Comparison of ENCODE assay signal across 16 cellular contexts in the genomic region with DNA sequence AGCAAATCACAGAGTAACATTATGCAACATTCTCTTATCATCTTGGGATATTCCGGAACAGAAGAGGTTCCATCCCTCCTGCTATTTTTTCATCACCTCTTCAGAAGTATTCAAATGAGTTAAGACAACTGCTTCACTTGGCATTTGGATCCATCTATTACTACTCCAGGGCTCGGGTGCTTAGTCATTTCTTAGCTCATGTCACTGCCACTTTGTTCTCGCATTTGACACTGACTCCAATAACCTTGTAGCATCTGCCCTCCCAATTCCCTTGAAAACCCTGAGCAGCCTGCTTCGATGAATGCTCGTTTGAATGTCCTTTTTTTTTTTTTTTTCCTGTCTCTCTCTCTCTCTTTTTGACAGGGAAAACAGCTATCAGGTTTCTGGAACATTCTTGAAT.
DNase-seq lines count a peak whose midpoint lies in the region; ATAC-seq, FAIRE-seq and TF ChIP-seq lines count a peak whose summit lies in the region.
"Had no signal": no experiment of that assay in that cellular context is flagged by ENCODE, and none has a peak within 500 bp of the region (broad histone marks: within the 10 kb centered on the region; RNA-seq: fewer than 3 reads in every experiment).

No MANE protein-coding gene starts in this region.

- WGBS in psoas muscle, 3 donors = 26 to 50% (median 28%) methylated on average over 5 of the region's 5 CpGs
- WGBS in body of pancreas, 2 donors = 51 to 58% methylated on average over 5 of the region's 5 CpGs

- no peaks in the 10 kb centered on the region for H3K27me3 ChIP-seq in GM23338 (ENCODE audit: insufficient read depth)
- no peaks in the 10 kb centered on the region for H3K27me3 ChIP-seq in psoas muscle (ENCODE audit: insufficient read depth in 3 of 3, low read length in 2 of 3)
- H3K27me3 ChIP-seq in body of pancreas = no peaks in the 10 kb centered on the region

- DNase-seq in activated naive CD8-positive, alpha-beta T cell treated with anti-CD3 and anti-CD28 coated beads, Interleukin-2, amount 10 ng/mL, durations not matched to agents 7 days and 5 days = no peak
- DNase-seq in activated naive CD8-positive, alpha-beta T cell treated with anti-CD3 and anti-CD28 coated beads for 36 hours = no peak
- DNase-seq in GM23338 (ENCODE audit: low spot score) (no peak), myocyte (ENCODE audit: low read depth) (peak; percentile 19), psoas muscle (no peak), body of pancreas (no peak), GM12892 (ENCODE audit: insufficient read length) (no peak), NCI-H446 (lab: John Stamatoyannopoulos, UW) (no peak)
- DNase-seq: CD8-positive, alpha-beta T cell; GF-D8; GM23248; H7 had no signal

- no peak for ATAC-seq in activated naive CD8-positive, alpha-beta T cell treated with anti-CD3 and anti-CD28 coated beads, Interleukin-2, amount 10 ng/mL, durations not matched to agents 7 days and 5 days (ENCODE audit: low read depth)
- ATAC-seq in GM23338 (no peak), psoas muscle (peak; percentile 54 to 82 (median 73)), body of pancreas (no peak)
- ATAC-seq: CD8-positive, alpha-beta T cell had no signal

- peaks cover 1% of the 10 kb centered on the region for H3K4me1 Mint-ChIP-seq in activated naive CD8-positive, alpha-beta T cell treated with anti-CD3 and anti-CD28 coated beads, Interleukin-2, amount 10 ng/mL, durations not matched to agents 7 days and 5 days
- H3K4me1 Mint-ChIP-seq in activated naive CD8-positive, alpha-beta T cell treated with anti-CD3 and anti-CD28 coated beads for 36 hours = no peaks in the 10 kb centered on the region
- H3K4me1 Mint-ChIP-seq in GM23338 = peaks cover 26% of the 10 kb centered on the region
- H3K4me1 Mint-ChIP-seq: CD14-positive monocyte had no signal

- H3K4me3 ChIP-seq in GM23338 (no peak overlapping the region), psoas muscle (no peak overlapping the region), body of pancreas (no peak overlapping the region)
- H3K4me3 ChIP-seq: GM23248 had no signal

- H3K36me3 ChIP-seq in GM23338 (ENCODE audit: insufficient read depth) (no peaks in the 10 kb centered on the region; the same call in 1 of the 2 replicates), psoas muscle (ENCODE audit: insufficient read depth in 1 of 2, low read depth in 1 of 2) (no peaks in the 10 kb centered on the region), body of pancreas (replicated peaks in 1 of 2; ENCODE audit: insufficient read depth in 1 of 2, low read depth in 2 of 2) (no peaks in the 10 kb centered on the region)

- H3K27me3 Mint-ChIP-seq in activated naive CD8-positive, alpha-beta T cell treated with anti-CD3 and anti-CD28 coated beads, Interleukin-2, amount 10 ng/mL, durations not matched to agents 7 days and 5 days = no peaks in the 10 kb centered on the region
- no peaks in the 10 kb centered on the region for H3K27me3 Mint-ChIP-seq in activated naive CD8-positive, alpha-beta T cell treated with anti-CD3 and anti-CD28 coated beads for 36 hours
- no peaks in the 10 kb centered on the region for H3K27me3 Mint-ChIP-seq in GM23338 (ENCODE audit: insufficient read depth, low read depth, poor library complexity)

- POLR2A ChIA-PET in activated naive CD8-positive, alpha-beta T cell treated with anti-CD3 and anti-CD28 coated beads, Interleukin-2, amount 10 ng/mL, durations not matched to agents 7 days and 5 days (lab: Charles Lee) = no interaction called here

- H3K9me2 ChIP-seq in GM23338 (ENCODE audit: insufficient read depth) = 0 out of 2 replicates have a peak, but pooled peaks cover 4% of the 10 kb centered on the region

- H3K4me1 ChIP-seq in GM23338 (ENCODE audit: insufficient read depth) = peaks cover 27% of the 10 kb centered on the region
- peaks cover 9% of the 10 kb centered on the region for H3K4me1 ChIP-seq in psoas muscle
- H3K4me1 ChIP-seq in body of pancreas = no peaks in the 10 kb centered on the region
- H3K4me1 ChIP-seq: Caco-2 had no signal

- no peak for FAIRE-seq in GM12892 (lab: Jason Lieb, UNC)

- H3K9me3 ChIP-seq in psoas muscle (no peaks in the 10 kb centered on the region), body of pancreas (no peaks in the 10 kb centered on the region)
- H3K9me3 ChIP-seq: Caco-2 had no signal

- no peak for TF ChIP-seq CTCF in GM23338 (conservative IDR thresholded peaks at IDR 0.05; ENCODE audit: low read depth in 2 of 2)
- TF ChIP-seq CTCF in psoas muscle (IDR thresholded peaks at IDR 0.05) = no peak
- no peak for TF ChIP-seq CTCF in body of pancreas (IDR thresholded peaks at IDR 0.05)

- H3K4me2 ChIP-seq in GM23338 = peak overlapping the region; percentile 45; the same call in 1 of the 2 replicates

- H3K4me3 Mint-ChIP-seq in activated naive CD8-positive, alpha-beta T cell treated with anti-CD3 and anti-CD28 coated beads, Interleukin-2, amount 10 ng/mL, durations not matched to agents 7 days and 5 days = no peak overlapping the region
- no peak overlapping the region for H3K4me3 Mint-ChIP-seq in activated naive CD8-positive, alpha-beta T cell treated with anti-CD3 and anti-CD28 coated beads for 36 hours
- no peak overlapping the region for H3K4me3 Mint-ChIP-seq in GM23338
- H3K4me3 Mint-ChIP-seq: CD14-positive monocyte; CD8-positive, alpha-beta T cell had no signal

- H3K9me3 Mint-ChIP-seq in activated naive CD8-positive, alpha-beta T cell treated with anti-CD3 and anti-CD28 coated beads, Interleukin-2, amount 10 ng/mL, durations not matched to agents 7 days and 5 days = no peaks in the 10 kb centered on the region
- no peaks in the 10 kb centered on the region for H3K9me3 Mint-ChIP-seq in activated naive CD8-positive, alpha-beta T cell treated with anti-CD3 and anti-CD28 coated beads for 36 hours
- no peaks in the 10 kb centered on the region for H3K9me3 Mint-ChIP-seq in GM23338
- H3K9me3 Mint-ChIP-seq: CD8-positive, alpha-beta T cell had no signal

- H3K36me3 Mint-ChIP-seq in activated naive CD8-positive, alpha-beta T cell treated with anti-CD3 and anti-CD28 coated beads, Interleukin-2, amount 10 ng/mL, durations not matched to agents 7 days and 5 days = no peaks in the 10 kb centered on the region
- H3K36me3 Mint-ChIP-seq in activated naive CD8-positive, alpha-beta T cell treated with anti-CD3 and anti-CD28 coated beads for 36 hours = no peaks in the 10 kb centered on the region
- no peaks in the 10 kb centered on the region for H3K36me3 Mint-ChIP-seq in GM23338 (ENCODE audit: low read depth)
- H3K36me3 Mint-ChIP-seq: CD14-positive monocyte; CD8-positive, alpha-beta T cell had no signal

- H3K27ac Mint-ChIP-seq in activated naive CD8-positive, alpha-beta T cell treated with anti-CD3 and anti-CD28 coated beads, Interleukin-2, amount 10 ng/mL, durations not matched to agents 7 days and 5 days = peak overlapping the region; percentile 48
- no peak overlapping the region for H3K27ac Mint-ChIP-seq in activated naive CD8-positive, alpha-beta T cell treated with anti-CD3 and anti-CD28 coated beads for 36 hours
- H3K27ac Mint-ChIP-seq in GM23338 = 0 out of 2 replicates have a peak overlapping the region, but pooled peaks have one; percentile 19
- H3K27ac Mint-ChIP-seq: CD14-positive monocyte; CD8-positive, alpha-beta T cell had no signal

- H3K27ac ChIP-seq in GM23338 (ENCODE audit: low read depth) (peak overlapping the region; percentile 17; the same call in 1 of the 2 replicates), psoas muscle (no peak overlapping the region), body of pancreas (no peak overlapping the region)
- H3K27ac ChIP-seq: 22Rv1, GM23248, HL-60 had no signal

- peak overlapping the region; percentile 72; the same call in 1 of the 2 replicates for H2AFZ ChIP-seq in GM23338
- H2AFZ ChIP-seq: GM23248 had no signal

- H3F3A ChIP-seq in GM23338 (replicated peaks; ENCODE audit: low read depth) = no peaks in the 10 kb centered on the region

- TF ChIP-seq POLR2A in body of pancreas (IDR thresholded peaks at IDR 0.05) (no peak), GM12892 (IDR thresholded peaks at IDR 0.05; ENCODE audit: low read depth, low read length) (no peak)

- H3K79me2 ChIP-seq in GM23338 (replicated peaks; ENCODE audit: insufficient read depth) = no peaks in the 10 kb centered on the region

- intact Hi-C loops in psoas muscle (cut with DNase I) (no loop called here), body of pancreas (cut with DNase I) (no loop called here)

- H4K20me1 ChIP-seq in GM23338 (replicated peaks; ENCODE audit: insufficient read depth) = no peaks in the 10 kb centered on the region

TF ChIP-seq in GM23338, 12 proteins besides CTCF, POLR2A, EP300 and RAD21 (continues in another document):
- TF ChIP-seq ZNF331 (CRISPR knock-in tag; IDR thresholded peaks at IDR 0.05; ENCODE audit: low read depth) (no peak), POLR2AphosphoS5 (IDR thresholded peaks at IDR 0.05; ENCODE audit: low read depth) (no peak), EZH2 (IDR thresholded peaks at IDR 0.05; ENCODE audit: low read depth, unreplicated experiment) (no peak), NANOG (IDR thresholded peaks at IDR 0.05; ENCODE audit: borderline replicate concordance) (no peak), CREB1 (CRISPR knock-in tag; IDR thresholded peaks at IDR 0.05; ENCODE audit: low read depth) (no peak), EZH2phosphoT487 (IDR thresholded peaks at IDR 0.05; ENCODE audit: unreplicated experiment) (no peak)
- TF ChIP-seq, protein P1, sequence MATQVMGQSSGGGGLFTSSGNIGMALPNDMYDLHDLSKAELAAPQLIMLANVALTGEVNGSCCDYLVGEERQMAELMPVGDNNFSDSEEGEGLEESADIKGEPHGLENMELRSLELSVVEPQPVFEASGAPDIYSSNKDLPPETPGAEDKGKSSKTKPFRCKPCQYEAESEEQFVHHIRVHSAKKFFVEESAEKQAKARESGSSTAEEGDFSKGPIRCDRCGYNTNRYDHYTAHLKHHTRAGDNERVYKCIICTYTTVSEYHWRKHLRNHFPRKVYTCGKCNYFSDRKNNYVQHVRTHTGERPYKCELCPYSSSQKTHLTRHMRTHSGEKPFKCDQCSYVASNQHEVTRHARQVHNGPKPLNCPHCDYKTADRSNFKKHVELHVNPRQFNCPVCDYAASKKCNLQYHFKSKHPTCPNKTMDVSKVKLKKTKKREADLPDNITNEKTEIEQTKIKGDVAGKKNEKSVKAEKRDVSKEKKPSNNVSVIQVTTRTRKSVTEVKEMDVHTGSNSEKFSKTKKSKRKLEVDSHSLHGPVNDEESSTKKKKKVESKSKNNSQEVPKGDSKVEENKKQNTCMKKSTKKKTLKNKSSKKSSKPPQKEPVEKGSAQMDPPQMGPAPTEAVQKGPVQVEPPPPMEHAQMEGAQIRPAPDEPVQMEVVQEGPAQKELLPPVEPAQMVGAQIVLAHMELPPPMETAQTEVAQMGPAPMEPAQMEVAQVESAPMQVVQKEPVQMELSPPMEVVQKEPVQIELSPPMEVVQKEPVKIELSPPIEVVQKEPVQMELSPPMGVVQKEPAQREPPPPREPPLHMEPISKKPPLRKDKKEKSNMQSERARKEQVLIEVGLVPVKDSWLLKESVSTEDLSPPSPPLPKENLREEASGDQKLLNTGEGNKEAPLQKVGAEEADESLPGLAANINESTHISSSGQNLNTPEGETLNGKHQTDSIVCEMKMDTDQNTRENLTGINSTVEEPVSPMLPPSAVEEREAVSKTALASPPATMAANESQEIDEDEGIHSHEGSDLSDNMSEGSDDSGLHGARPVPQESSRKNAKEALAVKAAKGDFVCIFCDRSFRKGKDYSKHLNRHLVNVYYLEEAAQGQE (IDR thresholded peaks at IDR 0.05; ENCODE audit: unreplicated experiment) = no peak

Comparison
In these comparisons a context has a peak if more than half of its experiments do, and no peak if none do; other contexts are left out.
1. ATAC-seq: peak in psoas muscle (4 of 4); none in activated naive CD8-positive, alpha-beta T cell treated with anti-CD3 and anti-CD28 coated beads, Interleukin-2, amount 10 ng/mL, durations not matched to agents 7 days and 5 days (single experiment), GM23338 (single experiment) and body of pancreas (single experiment).